Comparison of ENCODE assay signal across 8 cellular contexts in the genomic region with DNA sequence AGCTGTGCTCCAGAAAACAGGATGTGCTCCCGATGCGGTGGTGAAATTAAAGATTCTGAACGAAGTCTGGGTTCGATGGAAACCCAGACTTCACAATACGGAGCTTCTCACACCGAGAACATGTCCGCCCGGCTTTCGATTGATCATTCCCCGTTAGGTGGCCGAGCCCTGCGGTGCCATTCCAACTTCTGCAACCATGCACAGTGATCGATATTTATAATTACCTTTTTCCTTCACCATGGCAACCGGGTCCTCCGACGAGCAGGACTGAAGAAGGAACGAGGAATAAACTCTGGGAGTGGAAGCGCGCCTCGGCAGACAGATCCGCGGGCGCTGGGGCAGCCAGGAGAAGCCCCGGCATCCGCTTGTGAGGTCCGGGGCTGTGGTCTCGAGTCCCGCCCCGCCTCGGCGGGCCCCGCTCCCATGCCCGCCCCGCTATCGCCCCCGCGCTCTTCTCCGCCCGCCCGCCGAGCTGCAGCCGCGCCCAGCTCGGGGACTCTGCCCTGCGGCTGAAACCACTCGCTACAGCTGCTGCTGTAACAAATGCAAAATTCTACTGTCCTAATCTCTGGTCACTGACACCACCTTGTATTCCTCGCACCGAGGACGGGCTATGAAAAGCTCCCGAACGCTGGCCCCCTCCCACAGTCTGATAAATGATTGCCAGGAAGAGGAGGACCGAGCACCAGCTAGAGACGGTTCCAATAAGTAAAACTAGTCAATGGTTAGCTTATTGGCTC. TPM values are rescaled to one million over a fixed set of nuclear protein-coding genes. Genes with fewer than 3 reads are reported as not detected.
DNase-seq lines count a peak whose midpoint lies in the region; ATAC-seq and TF ChIP-seq lines count a peak whose summit lies in the region.

No MANE protein-coding gene starts in this region.

- DNase-seq in stimulated activated CD4-positive, alpha-beta T cell treated with anti-CD3 and anti-CD28 coated beads, Interleukin-15, amount 100 ng/mL, for 24 hours = peak; percentile 58
- no peak for DNase-seq in stimulated activated CD4-positive, alpha-beta T cell treated with anti-CD3 and anti-CD28 coated beads, Interleukin-4, amount 100 ng/mL, for 24 hours
- peak; percentile 50 for DNase-seq in cerebellum (ENCODE audit: low spot score)
- peak; percentile 83 for DNase-seq in left kidney (ENCODE audit: low read depth, low spot score)
- DNase-seq in stimulated activated CD8-positive, alpha-beta memory T cell treated with anti-CD3 and anti-CD28 coated beads, Interleukin-12 subunit alpha, Interleukin-12 subunit beta, amount 100 ng/mL, for 4 hours (ENCODE audit: low read depth) = peak; percentile 7
- DNase-seq in medulla oblongata (ENCODE audit: extremely low spot score) = no peak

- peak; percentile 51 for ATAC-seq in HG03064 (IDR thresholded peaks at IDR 0.05; ENCODE audit: low read depth, unreplicated experiment)
- peak; percentile 58 for ATAC-seq in SK-N-SH treated with all-trans-retinoic acid at 6 μM for 48 hours

TF ChIP-seq in SK-N-SH treated with all-trans-retinoic acid at 6 μM for 48 hours, 23 proteins besides CTCF, POLR2A, EP300 and RAD21:
- TF ChIP-seq TOX (CRISPR knock-in tag; IDR thresholded peaks at IDR 0.05; ENCODE audit: borderline replicate concordance) (no peak), GLIS3 (CRISPR knock-in tag; IDR thresholded peaks at IDR 0.05) (no peak), ZNF8 (CRISPR knock-in tag; IDR thresholded peaks at IDR 0.05) (no peak), ZC3H10 (CRISPR knock-in tag; IDR thresholded peaks at IDR 0.05) (no peak), ZFP30 (CRISPR knock-in tag; IDR thresholded peaks at IDR 0.05) (no peak), RARB (CRISPR knock-in tag; IDR thresholded peaks at IDR 0.05) (no peak), CSDC2 (CRISPR knock-in tag; IDR thresholded peaks at IDR 0.05) (no peak), ISL1 (CRISPR knock-in tag; IDR thresholded peaks at IDR 0.05) (no peak), ZNF565 (CRISPR knock-in tag; conservative IDR thresholded peaks at IDR 0.05; ENCODE audit: low read depth) (no peak)
- TF ChIP-seq, protein P1, sequence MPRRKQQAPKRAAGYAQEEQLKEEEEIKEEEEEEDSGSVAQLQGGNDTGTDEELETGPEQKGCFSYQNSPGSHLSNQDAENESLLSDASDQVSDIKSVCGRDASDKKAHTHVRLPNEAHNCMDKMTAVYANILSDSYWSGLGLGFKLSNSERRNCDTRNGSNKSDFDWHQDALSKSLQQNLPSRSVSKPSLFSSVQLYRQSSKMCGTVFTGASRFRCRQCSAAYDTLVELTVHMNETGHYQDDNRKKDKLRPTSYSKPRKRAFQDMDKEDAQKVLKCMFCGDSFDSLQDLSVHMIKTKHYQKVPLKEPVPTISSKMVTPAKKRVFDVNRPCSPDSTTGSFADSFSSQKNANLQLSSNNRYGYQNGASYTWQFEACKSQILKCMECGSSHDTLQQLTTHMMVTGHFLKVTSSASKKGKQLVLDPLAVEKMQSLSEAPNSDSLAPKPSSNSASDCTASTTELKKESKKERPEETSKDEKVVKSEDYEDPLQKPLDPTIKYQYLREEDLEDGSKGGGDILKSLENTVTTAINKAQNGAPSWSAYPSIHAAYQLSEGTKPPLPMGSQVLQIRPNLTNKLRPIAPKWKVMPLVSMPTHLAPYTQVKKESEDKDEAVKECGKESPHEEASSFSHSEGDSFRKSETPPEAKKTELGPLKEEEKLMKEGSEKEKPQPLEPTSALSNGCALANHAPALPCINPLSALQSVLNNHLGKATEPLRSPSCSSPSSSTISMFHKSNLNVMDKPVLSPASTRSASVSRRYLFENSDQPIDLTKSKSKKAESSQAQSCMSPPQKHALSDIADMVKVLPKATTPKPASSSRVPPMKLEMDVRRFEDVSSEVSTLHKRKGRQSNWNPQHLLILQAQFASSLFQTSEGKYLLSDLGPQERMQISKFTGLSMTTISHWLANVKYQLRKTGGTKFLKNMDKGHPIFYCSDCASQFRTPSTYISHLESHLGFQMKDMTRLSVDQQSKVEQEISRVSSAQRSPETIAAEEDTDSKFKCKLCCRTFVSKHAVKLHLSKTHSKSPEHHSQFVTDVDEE (CRISPR knock-in tag; IDR thresholded peaks at IDR 0.05) = no peak
- TF ChIP-seq, protein P2, sequence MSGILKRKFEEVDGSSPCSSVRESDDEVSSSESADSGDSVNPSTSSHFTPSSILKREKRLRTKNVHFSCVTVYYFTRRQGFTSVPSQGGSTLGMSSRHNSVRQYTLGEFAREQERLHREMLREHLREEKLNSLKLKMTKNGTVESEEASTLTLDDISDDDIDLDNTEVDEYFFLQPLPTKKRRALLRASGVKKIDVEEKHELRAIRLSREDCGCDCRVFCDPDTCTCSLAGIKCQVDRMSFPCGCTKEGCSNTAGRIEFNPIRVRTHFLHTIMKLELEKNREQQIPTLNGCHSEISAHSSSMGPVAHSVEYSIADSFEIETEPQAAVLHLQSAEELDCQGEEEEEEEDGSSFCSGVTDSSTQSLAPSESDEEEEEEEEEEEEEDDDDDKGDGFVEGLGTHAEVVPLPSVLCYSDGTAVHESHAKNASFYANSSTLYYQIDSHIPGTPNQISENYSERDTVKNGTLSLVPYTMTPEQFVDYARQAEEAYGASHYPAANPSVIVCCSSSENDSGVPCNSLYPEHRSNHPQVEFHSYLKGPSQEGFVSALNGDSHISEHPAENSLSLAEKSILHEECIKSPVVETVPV (CRISPR knock-in tag; IDR thresholded peaks at IDR 0.05) = no peak
- TF ChIP-seq, protein P3, sequence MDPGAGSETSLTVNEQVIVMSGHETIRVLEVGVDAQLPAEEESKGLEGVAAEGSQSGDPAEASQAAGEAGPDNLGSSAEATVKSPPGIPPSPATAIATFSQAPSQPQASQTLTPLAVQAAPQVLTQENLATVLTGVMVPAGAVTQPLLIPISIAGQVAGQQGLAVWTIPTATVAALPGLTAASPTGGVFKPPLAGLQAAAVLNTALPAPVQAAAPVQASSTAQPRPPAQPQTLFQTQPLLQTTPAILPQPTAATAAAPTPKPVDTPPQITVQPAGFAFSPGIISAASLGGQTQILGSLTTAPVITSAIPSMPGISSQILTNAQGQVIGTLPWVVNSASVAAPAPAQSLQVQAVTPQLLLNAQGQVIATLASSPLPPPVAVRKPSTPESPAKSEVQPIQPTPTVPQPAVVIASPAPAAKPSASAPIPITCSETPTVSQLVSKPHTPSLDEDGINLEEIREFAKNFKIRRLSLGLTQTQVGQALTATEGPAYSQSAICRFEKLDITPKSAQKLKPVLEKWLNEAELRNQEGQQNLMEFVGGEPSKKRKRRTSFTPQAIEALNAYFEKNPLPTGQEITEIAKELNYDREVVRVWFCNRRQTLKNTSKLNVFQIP (CRISPR knock-in tag; IDR thresholded peaks at IDR 0.05; ENCODE audit: borderline replicate concordance, low read depth) = no peak
- TF ChIP-seq, protein P4, sequence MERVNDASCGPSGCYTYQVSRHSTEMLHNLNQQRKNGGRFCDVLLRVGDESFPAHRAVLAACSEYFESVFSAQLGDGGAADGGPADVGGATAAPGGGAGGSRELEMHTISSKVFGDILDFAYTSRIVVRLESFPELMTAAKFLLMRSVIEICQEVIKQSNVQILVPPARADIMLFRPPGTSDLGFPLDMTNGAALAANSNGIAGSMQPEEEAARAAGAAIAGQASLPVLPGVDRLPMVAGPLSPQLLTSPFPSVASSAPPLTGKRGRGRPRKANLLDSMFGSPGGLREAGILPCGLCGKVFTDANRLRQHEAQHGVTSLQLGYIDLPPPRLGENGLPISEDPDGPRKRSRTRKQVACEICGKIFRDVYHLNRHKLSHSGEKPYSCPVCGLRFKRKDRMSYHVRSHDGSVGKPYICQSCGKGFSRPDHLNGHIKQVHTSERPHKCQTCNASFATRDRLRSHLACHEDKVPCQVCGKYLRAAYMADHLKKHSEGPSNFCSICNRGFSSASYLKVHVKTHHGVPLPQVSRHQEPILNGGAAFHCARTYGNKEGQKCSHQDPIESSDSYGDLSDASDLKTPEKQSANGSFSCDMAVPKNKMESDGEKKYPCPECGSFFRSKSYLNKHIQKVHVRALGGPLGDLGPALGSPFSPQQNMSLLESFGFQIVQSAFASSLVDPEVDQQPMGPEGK (CRISPR knock-in tag; IDR thresholded peaks at IDR 0.05; ENCODE audit: borderline replicate concordance) = no peak
TF ChIP-seq in SK-N-SH treated with all-trans-retinoic acid at 6 μM for 48 hours: peak in this region for 0.

RNA-seq across cellular contexts. Expression of a gene that starts 26.2 kb away (rescaled TPM):
- total RNA-seq in cerebellum = 112 TPM

Comparison
In these comparisons a context has a peak if more than half of its experiments do, and no peak if none do; other contexts are left out.
1. DNase-seq: peak in stimulated activated CD4-positive, alpha-beta T cell treated with anti-CD3 and anti-CD28 coated beads, Interleukin-15, amount 100 ng/mL, for 24 hours (single experiment), cerebellum (single experiment), left kidney (single experiment) and stimulated activated CD8-positive, alpha-beta memory T cell treated with anti-CD3 and anti-CD28 coated beads, Interleukin-12 subunit alpha, Interleukin-12 subunit beta, amount 100 ng/mL, for 4 hours (single experiment); none in stimulated activated CD4-positive, alpha-beta T cell treated with anti-CD3 and anti-CD28 coated beads, Interleukin-4, amount 100 ng/mL, for 24 hours (single experiment) and medulla oblongata (single experiment).